ENCODE assay signal across 1 cellular context in genomic region chr5:74684900-74685851, GRCh38.
A peak's percentile ranks its signal among the peaks of the same experiment; 100 is the strongest.
TF ChIP-seq lines count a peak whose summit lies in the region.

HEXB (plus strand) TSS chr5:74685233; CDS start chr5:74685261, 28 bp downstream.

TF ChIP-seq in HepG2, 621 proteins besides CTCF, POLR2A, EP300 and RAD21 (continued from another document and continues in another):
- TF ChIP-seq, protein P1, sequence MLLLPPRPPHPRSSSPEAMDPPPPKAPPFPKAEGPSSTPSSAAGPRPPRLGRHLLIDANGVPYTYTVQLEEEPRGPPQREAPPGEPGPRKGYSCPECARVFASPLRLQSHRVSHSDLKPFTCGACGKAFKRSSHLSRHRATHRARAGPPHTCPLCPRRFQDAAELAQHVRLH (CRISPR knock-in tag; IDR thresholded peaks at IDR 0.05; ENCODE audit: borderline replicate concordance, low read depth) = no peak
- TF ChIP-seq SP1 (IDR thresholded peaks at IDR 0.05) (no peak), SP1 (CRISPR knock-in tag; IDR thresholded peaks at IDR 0.05) (peak; percentile 46), ZNF703 (CRISPR knock-in tag; IDR thresholded peaks at IDR 0.05; ENCODE audit: borderline replicate concordance) (peak; percentile 53; the same call in 1 of the 2 replicates), GZF1 (CRISPR knock-in tag; IDR thresholded peaks at IDR 0.05) (peak; percentile 49; the same call in 1 of the 2 replicates), FOXO4 (CRISPR knock-in tag; conservative IDR thresholded peaks at IDR 0.05) (no peak), ELF3 (CRISPR knock-in tag; IDR thresholded peaks at IDR 0.05) (peak; percentile 64; the same call in 1 of the 2 replicates), FIP1L1 (IDR thresholded peaks at IDR 0.05; ENCODE audit: borderline replicate concordance, insufficient read depth, low read depth, low read length) (no peak), ZNF724P (CRISPR knock-in tag; IDR thresholded peaks at IDR 0.05; ENCODE audit: borderline replicate concordance) (peak; percentile 48; the same call in 1 of the 2 replicates), ZNF558 (CRISPR knock-in tag; IDR thresholded peaks at IDR 0.05; ENCODE audit: borderline replicate concordance) (no peak; the same call in 1 of the 2 replicates), ZNF367 (CRISPR knock-in tag; IDR thresholded peaks at IDR 0.05; ENCODE audit: borderline replicate concordance) (no peak), ZNF619 (CRISPR knock-in tag; IDR thresholded peaks at IDR 0.05) (0 out of 2 replicates have a peak, but pooled peaks have one; percentile 25), PAWR (CRISPR knock-in tag; IDR thresholded peaks at IDR 0.05; ENCODE audit: borderline replicate concordance) (no peak), KDM5A (IDR thresholded peaks at IDR 0.05; ENCODE audit: borderline replicate concordance, low read length) (no peak), ZNF772 (CRISPR knock-in tag; IDR thresholded peaks at IDR 0.05) (peak; percentile 83; the same call in 1 of the 2 replicates), IRX3 (CRISPR knock-in tag; IDR thresholded peaks at IDR 0.05; ENCODE audit: borderline replicate concordance, low read depth) (0 out of 2 replicates have a peak, but pooled peaks have one; percentile 45), CREB1 (IDR thresholded peaks at IDR 0.05) (no peak), CREB1 (CRISPR knock-in tag; IDR thresholded peaks at IDR 0.05) (no peak), ZBTB20 (CRISPR knock-in tag; IDR thresholded peaks at IDR 0.05; ENCODE audit: borderline replicate concordance, low read depth) (no peak), SALL2 (CRISPR knock-in tag; IDR thresholded peaks at IDR 0.05) (peak; percentile 88; the same call in 1 of the 2 replicates), MTA1 (CRISPR knock-in tag; IDR thresholded peaks at IDR 0.05; ENCODE audit: borderline replicate concordance) (no peak), NR3C1 (CRISPR knock-in tag; IDR thresholded peaks at IDR 0.05) (no peak), SSRP1 (CRISPR knock-in tag; IDR thresholded peaks at IDR 0.05) (no peak), ZNF138 (CRISPR knock-in tag; IDR thresholded peaks at IDR 0.05; ENCODE audit: low read depth) (peak; percentile 73; the same call in 1 of the 2 replicates), ETV5 (CRISPR knock-in tag; IDR thresholded peaks at IDR 0.05; ENCODE audit: borderline replicate concordance) (peak; percentile 62), MEIS2 (CRISPR knock-in tag; IDR thresholded peaks at IDR 0.05) (peak; percentile 61; the same call in 1 of the 2 replicates), KDM2A (CRISPR knock-in tag; IDR thresholded peaks at IDR 0.05; ENCODE audit: borderline replicate concordance, low read depth) (peak; percentile 63; the same call in 1 of the 2 replicates), ZMAT3 (CRISPR knock-in tag; conservative IDR thresholded peaks at IDR 0.05) (0 out of 2 replicates have a peak, but pooled peaks have one; percentile 23), ZSCAN29 (CRISPR knock-in tag; conservative IDR thresholded peaks at IDR 0.05) (peak; percentile 63; the same call in 1 of the 2 replicates), ZNF34 (CRISPR knock-in tag; IDR thresholded peaks at IDR 0.05; ENCODE audit: borderline replicate concordance) (no peak), MYPOP (CRISPR knock-in tag; IDR thresholded peaks at IDR 0.05) (no peak), ZNF747 (CRISPR knock-in tag; IDR thresholded peaks at IDR 0.05; ENCODE audit: borderline replicate concordance) (peak; percentile 71; the same call in 1 of the 2 replicates), ZNF567 (CRISPR knock-in tag; IDR thresholded peaks at IDR 0.05; ENCODE audit: borderline replicate concordance) (0 out of 2 replicates have a peak, but pooled peaks have one; percentile 15), ZNF577 (CRISPR knock-in tag; IDR thresholded peaks at IDR 0.05; ENCODE audit: borderline replicate concordance, low read depth) (no peak), DBP (CRISPR knock-in tag; IDR thresholded peaks at IDR 0.05; ENCODE audit: not compliant biosample characterization) (no peak), ZSCAN21 (CRISPR knock-in tag; IDR thresholded peaks at IDR 0.05; ENCODE audit: borderline replicate concordance) (peak; percentile 71), XBP1 (CRISPR knock-in tag; IDR thresholded peaks at IDR 0.05) (no peak), ZC3H13 (CRISPR knock-in tag; IDR thresholded peaks at IDR 0.05) (0 out of 2 replicates have a peak, but pooled peaks have one; percentile 54), SOX13 (IDR thresholded peaks at IDR 0.05) (no peak), SOX13 (CRISPR knock-in tag; conservative IDR thresholded peaks at IDR 0.05 in 1 of 2, IDR thresholded peaks at IDR 0.05 in 1 of 2) (no peak), CHCHD3 (CRISPR knock-in tag; IDR thresholded peaks at IDR 0.05) (no peak), ADNP (CRISPR knock-in tag; IDR thresholded peaks at IDR 0.05) (no peak)
- TF ChIP-seq, protein P2, sequence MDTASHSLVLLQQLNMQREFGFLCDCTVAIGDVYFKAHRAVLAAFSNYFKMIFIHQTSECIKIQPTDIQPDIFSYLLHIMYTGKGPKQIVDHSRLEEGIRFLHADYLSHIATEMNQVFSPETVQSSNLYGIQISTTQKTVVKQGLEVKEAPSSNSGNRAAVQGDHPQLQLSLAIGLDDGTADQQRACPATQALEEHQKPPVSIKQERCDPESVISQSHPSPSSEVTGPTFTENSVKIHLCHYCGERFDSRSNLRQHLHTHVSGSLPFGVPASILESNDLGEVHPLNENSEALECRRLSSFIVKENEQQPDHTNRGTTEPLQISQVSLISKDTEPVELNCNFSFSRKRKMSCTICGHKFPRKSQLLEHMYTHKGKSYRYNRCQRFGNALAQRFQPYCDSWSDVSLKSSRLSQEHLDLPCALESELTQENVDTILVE (CRISPR knock-in tag; IDR thresholded peaks at IDR 0.05) = no peak
- TF ChIP-seq, protein P3, sequence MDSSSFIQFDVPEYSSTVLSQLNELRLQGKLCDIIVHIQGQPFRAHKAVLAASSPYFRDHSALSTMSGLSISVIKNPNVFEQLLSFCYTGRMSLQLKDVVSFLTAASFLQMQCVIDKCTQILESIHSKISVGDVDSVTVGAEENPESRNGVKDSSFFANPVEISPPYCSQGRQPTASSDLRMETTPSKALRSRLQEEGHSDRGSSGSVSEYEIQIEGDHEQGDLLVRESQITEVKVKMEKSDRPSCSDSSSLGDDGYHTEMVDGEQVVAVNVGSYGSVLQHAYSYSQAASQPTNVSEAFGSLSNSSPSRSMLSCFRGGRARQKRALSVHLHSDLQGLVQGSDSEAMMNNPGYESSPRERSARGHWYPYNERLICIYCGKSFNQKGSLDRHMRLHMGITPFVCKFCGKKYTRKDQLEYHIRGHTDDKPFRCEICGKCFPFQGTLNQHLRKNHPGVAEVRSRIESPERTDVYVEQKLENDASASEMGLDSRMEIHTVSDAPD (CRISPR knock-in tag; IDR thresholded peaks at IDR 0.05) = peak; percentile 26; the same call in 1 of the 2 replicates
- TF ChIP-seq, protein P4, sequence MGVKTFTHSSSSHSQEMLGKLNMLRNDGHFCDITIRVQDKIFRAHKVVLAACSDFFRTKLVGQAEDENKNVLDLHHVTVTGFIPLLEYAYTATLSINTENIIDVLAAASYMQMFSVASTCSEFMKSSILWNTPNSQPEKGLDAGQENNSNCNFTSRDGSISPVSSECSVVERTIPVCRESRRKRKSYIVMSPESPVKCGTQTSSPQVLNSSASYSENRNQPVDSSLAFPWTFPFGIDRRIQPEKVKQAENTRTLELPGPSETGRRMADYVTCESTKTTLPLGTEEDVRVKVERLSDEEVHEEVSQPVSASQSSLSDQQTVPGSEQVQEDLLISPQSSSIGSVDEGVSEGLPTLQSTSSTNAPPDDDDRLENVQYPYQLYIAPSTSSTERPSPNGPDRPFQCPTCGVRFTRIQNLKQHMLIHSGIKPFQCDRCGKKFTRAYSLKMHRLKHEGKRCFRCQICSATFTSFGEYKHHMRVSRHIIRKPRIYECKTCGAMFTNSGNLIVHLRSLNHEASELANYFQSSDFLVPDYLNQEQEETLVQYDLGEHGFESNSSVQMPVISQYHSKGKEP (CRISPR knock-in tag; IDR thresholded peaks at IDR 0.05) = 0 out of 2 replicates have a peak, but pooled peaks have one; percentile 25
- TF ChIP-seq, protein P5, sequence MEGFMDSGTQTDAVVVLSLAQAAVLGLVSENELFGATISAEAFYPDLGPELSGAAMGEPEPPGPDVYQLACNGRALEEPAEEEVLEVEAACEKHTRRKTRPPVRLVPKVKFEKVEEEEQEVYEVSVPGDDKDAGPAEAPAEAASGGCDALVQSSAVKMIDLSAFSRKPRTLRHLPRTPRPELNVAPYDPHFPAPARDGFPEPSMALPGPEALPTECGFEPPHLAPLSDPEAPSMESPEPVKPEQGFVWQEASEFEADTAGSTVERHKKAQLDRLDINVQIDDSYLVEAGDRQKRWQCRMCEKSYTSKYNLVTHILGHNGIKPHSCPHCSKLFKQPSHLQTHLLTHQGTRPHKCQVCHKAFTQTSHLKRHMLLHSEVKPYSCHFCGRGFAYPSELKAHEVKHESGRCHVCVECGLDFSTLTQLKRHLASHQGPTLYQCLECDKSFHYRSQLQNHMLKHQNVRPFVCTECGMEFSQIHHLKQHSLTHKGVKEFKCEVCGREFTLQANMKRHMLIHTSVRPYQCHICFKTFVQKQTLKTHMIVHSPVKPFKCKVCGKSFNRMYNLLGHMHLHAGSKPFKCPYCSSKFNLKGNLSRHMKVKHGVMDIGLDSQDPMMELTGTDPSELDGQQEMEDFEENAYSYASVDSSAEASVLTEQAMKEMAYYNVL (CRISPR knock-in tag; IDR thresholded peaks at IDR 0.05; ENCODE audit: borderline replicate concordance) = no peak
- TF ChIP-seq, protein P6, sequence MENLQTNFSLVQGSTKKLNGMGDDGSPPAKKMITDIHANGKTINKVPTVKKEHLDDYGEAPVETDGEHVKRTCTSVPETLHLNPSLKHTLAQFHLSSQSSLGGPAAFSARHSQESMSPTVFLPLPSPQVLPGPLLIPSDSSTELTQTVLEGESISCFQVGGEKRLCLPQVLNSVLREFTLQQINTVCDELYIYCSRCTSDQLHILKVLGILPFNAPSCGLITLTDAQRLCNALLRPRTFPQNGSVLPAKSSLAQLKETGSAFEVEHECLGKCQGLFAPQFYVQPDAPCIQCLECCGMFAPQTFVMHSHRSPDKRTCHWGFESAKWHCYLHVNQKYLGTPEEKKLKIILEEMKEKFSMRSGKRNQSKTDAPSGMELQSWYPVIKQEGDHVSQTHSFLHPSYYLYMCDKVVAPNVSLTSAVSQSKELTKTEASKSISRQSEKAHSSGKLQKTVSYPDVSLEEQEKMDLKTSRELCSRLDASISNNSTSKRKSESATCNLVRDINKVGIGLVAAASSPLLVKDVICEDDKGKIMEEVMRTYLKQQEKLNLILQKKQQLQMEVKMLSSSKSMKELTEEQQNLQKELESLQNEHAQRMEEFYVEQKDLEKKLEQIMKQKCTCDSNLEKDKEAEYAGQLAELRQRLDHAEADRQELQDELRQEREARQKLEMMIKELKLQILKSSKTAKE (CRISPR knock-in tag; IDR thresholded peaks at IDR 0.05; ENCODE audit: borderline replicate concordance) = no peak; the same call in 1 of the 2 replicates
- TF ChIP-seq, protein P7, sequence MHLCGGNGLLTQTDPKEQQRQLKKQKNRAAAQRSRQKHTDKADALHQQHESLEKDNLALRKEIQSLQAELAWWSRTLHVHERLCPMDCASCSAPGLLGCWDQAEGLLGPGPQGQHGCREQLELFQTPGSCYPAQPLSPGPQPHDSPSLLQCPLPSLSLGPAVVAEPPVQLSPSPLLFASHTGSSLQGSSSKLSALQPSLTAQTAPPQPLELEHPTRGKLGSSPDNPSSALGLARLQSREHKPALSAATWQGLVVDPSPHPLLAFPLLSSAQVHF (CRISPR knock-in tag; IDR thresholded peaks at IDR 0.05) = 0 out of 2 replicates have a peak, but pooled peaks have one; percentile 32
- TF ChIP-seq, protein P8, sequence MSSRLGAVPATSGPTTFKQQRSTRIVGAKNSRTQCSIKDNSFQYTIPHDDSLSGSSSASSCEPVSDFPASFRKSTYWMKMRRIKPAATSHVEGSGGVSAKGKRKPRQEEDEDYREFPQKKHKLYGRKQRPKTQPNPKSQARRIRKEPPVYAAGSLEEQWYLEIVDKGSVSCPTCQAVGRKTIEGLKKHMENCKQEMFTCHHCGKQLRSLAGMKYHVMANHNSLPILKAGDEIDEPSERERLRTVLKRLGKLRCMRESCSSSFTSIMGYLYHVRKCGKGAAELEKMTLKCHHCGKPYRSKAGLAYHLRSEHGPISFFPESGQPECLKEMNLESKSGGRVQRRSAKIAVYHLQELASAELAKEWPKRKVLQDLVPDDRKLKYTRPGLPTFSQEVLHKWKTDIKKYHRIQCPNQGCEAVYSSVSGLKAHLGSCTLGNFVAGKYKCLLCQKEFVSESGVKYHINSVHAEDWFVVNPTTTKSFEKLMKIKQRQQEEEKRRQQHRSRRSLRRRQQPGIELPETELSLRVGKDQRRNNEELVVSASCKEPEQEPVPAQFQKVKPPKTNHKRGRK (CRISPR knock-in tag; IDR thresholded peaks at IDR 0.05) = peak; percentile 36; the same call in 1 of the 2 replicates
